Comparison of ENCODE assay signal across 24 cellular contexts in the genomic region with DNA sequence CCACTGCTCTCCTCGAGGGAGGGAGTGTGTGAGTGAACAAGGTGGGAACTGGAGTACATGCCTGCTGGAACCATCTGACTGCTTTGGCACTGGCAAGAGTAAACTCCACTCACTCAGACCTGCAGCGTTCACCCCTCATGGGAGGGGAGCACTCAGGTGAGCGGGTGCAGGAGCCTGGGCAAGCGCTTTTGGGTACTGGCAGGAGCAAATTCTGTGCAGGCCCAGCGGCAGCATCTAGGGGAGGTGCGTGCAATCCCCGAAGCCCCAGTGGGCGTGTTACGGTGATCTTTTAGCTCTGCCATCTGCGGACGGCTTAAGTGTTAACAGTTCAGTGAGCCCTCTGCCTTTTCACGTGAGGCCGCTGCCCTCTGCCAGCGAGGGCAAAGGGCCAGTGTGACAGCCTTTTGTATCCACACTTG.
DNase-seq lines count a peak whose midpoint lies in the region; ATAC-seq and TF ChIP-seq lines count a peak whose summit lies in the region.
"Had no signal": no experiment of that assay in that cellular context is flagged by ENCODE, and none has a peak within 500 bp of the region (broad histone marks: within the 10 kb centered on the region; RNA-seq: fewer than 3 reads in every experiment).

No MANE protein-coding gene starts in this region.

- H3K27me3 Mint-ChIP-seq in H9 (ENCODE audit: low read depth): no peaks in the 10 kb centered on the region; the same call in 1 of the 2 replicates
- no peaks in the 10 kb centered on the region for H3K27me3 Mint-ChIP-seq in activated CD4-positive, alpha-beta T cell treated with anti-CD3 and anti-CD28 coated beads for 36 hours
- H3K27me3 Mint-ChIP-seq: CD4-positive, alpha-beta T cell had no signal

- no peak for TF ChIP-seq CTCF in H9 (conservative IDR thresholded peaks at IDR 0.05)

- H2AFZ ChIP-seq in H9 (ENCODE audit: low read length): no peak overlapping the region

- H3K23me2 ChIP-seq in H9 (ENCODE audit: insufficient read length, low read depth, low read length, poor library complexity, severe bottlenecking): no peaks in the 10 kb centered on the region

- H3K9me3 ChIP-seq in H9 (ENCODE audit: control insufficient read depth, low read depth, low read length): no peaks in the 10 kb centered on the region
- H3K9me3 ChIP-seq: A549 had no signal

- no peaks in the 10 kb centered on the region for H3K79me1 ChIP-seq in H9 (ENCODE audit: insufficient read depth, low read depth, low read length, poor library complexity, severe bottlenecking)

- H3K36me3 Mint-ChIP-seq in H9 (ENCODE audit: insufficient read depth in 1 of 3, low read depth in 3 of 3): peaks cover 15 to 45% (median 35%) of the 10 kb centered on the region in 3 experiments; a peak in 6 of 7 replicates
- peaks cover 30% of the 10 kb centered on the region for H3K36me3 Mint-ChIP-seq in activated CD4-positive, alpha-beta T cell treated with anti-CD3 and anti-CD28 coated beads for 36 hours (ENCODE audit: low read depth)

- H3K56ac ChIP-seq in H9 (ENCODE audit: insufficient read length, low read depth, low read length): no peak overlapping the region

- no peak overlapping the region for H3K18ac ChIP-seq in H9 (ENCODE audit: insufficient read length, low read depth, low read length)

- no peak overlapping the region for H2BK20ac ChIP-seq in H9 (ENCODE audit: low read depth, low read length, poor library complexity, severe bottlenecking)

- no peak overlapping the region for H3K23ac ChIP-seq in H9 (ENCODE audit: insufficient read length, low read depth, low read length)

- no peak overlapping the region for H3K4ac ChIP-seq in H9 (ENCODE audit: low read depth, low read length)

- no CpG with 5 or more reads among the region's 14 CpGs for WGBS in H9 (ENCODE audit: extremely low coverage, insufficient read length, low lambda C conversion rate)

- CTCF ChIA-PET in activated CD4-positive, alpha-beta T cell treated with anti-CD3 and anti-CD28 coated beads for 36 hours (lab: Charles Lee): no interaction called here

- no peak overlapping the region for H2BK5ac ChIP-seq in H9 (ENCODE audit: insufficient read length, low read length)

- no peaks in the 10 kb centered on the region for H3K4me1 ChIP-seq in H9 (ENCODE audit: insufficient read depth, low read length)
- H3K4me1 ChIP-seq: A549 had no signal

- H2BK15ac ChIP-seq in H9 (ENCODE audit: low read depth, low read length): no peak overlapping the region

- no peak overlapping the region for H2AK5ac ChIP-seq in H9 (ENCODE audit: insufficient read length, low read length)

- H3K27me3 ChIP-seq in H9 (ENCODE audit: insufficient read depth, low read length): no peaks in the 10 kb centered on the region
- H3K27me3 ChIP-seq: BLaER1 treated with 17β-estradiol and CSF1 and Interleukin-3, amounts not matched to agents 10 nM and 100 nM had no signal

- no peak overlapping the region for H4K8ac ChIP-seq in H9 (replicated peaks; ENCODE audit: insufficient read length, low read depth, low read length)

- intact Hi-C loops in left cardiac atrium (cut with DNase I): loop anchor here in 1 of 2 donors (5.0 kb wide), 1 partner anchor 198 kb away; no protein-coding TSS in a partner anchor
- intact Hi-C loops in activated CD4-positive, alpha-beta T cell treated with anti-CD3 and anti-CD28 coated beads for 36 hours (cut with DNase I, micrococcal nuclease): no loop called here

- H2BK12ac ChIP-seq in H9 (ENCODE audit: insufficient read length, low read depth, low read length): no peak overlapping the region

- no peaks in the 10 kb centered on the region for H4K20me1 ChIP-seq in H9 (ENCODE audit: control insufficient read depth, insufficient read depth, insufficient read length)
- H4K20me1 ChIP-seq: BLaER1 treated with 17β-estradiol and CSF1 and Interleukin-3, amounts not matched to agents 10 nM and 100 nM had no signal

- no peak overlapping the region for H3K27ac ChIP-seq in H9 (ENCODE audit: insufficient read length, low read depth, low read length)
- H3K27ac ChIP-seq: A549; BLaER1 treated with 17β-estradiol and CSF1 and Interleukin-3, amounts not matched to agents 10 nM and 100 nM had no signal

- no peak overlapping the region for H3K14ac ChIP-seq in H9 (ENCODE audit: insufficient read depth, low read length)

- H3K4me2 ChIP-seq in H9 (ENCODE audit: insufficient read depth, insufficient read length, low read length): no peak overlapping the region
- H3K4me2 ChIP-seq: A549; BLaER1 treated with 17β-estradiol and CSF1 and Interleukin-3, amounts not matched to agents 10 nM and 100 nM had no signal

- H3T11ph ChIP-seq in H9 (ENCODE audit: low read length): no peak overlapping the region

- no peak overlapping the region for H4K5ac ChIP-seq in H9 (ENCODE audit: insufficient read length, low read depth, low read length)

- POLR2A ChIA-PET in activated CD4-positive, alpha-beta T cell treated with anti-CD3 and anti-CD28 coated beads for 36 hours (lab: Charles Lee): no interaction called here

- no peak overlapping the region for H2BK120ac ChIP-seq in H9 (ENCODE audit: low read depth, low read length, poor library complexity, severe bottlenecking)

- peak; percentile 38 for DNase-seq in H9
- DNase-seq in dedifferentiated amniotic fluid mesenchymal stem cell (ENCODE audit: extremely low spot score): peak; percentile 11
- peak; percentile 35 for DNase-seq in left cardiac atrium
- DNase-seq in left lobe of liver (ENCODE audit: low spot score): peak; percentile 57
- no peak for DNase-seq in activated CD4-positive, alpha-beta T cell treated with anti-CD3 and anti-CD28 coated beads for 36 hours
- no peak for DNase-seq in NCI-H187 treated with DMSO at 0.1 percent for 48 hours (lab: John Stamatoyannopoulos, UW)
- no peak for DNase-seq in NCI-H524 treated with DMSO at 0.1 percent for 48 hours (lab: John Stamatoyannopoulos, UW)
- DNase-seq: AML-193; CD4-positive, alpha-beta T cell; GDM1; GOT3; Kasumi-1; NCI-H1092 treated with DMSO at 0.1 percent for 48 hours; NCI-H1436; NCI-H187; NCI-H524; NCI-H774; PC-3; SHP77 had no signal

- peaks cover 3 to 6% of the 10 kb centered on the region in 2 experiments; a peak in 4 of 5 replicates for H3K9me3 Mint-ChIP-seq in H9
- peaks cover 2% of the 10 kb centered on the region for H3K9me3 Mint-ChIP-seq in activated CD4-positive, alpha-beta T cell treated with anti-CD3 and anti-CD28 coated beads for 36 hours (ENCODE audit: low read depth)
- H3K9me3 Mint-ChIP-seq: CD4-positive, alpha-beta T cell had no signal

- no peak overlapping the region for H4K91ac ChIP-seq in H9 (ENCODE audit: insufficient read length, low read depth, low read length)

- ATAC-seq in left cardiac atrium (peak; percentile 55), left lobe of liver (peak; percentile 86), HG03457 (IDR thresholded peaks at IDR 0.05; ENCODE audit: unreplicated experiment) (no peak)
- no peak for ATAC-seq in activated CD4-positive, alpha-beta T cell treated with anti-CD3 and anti-CD28 coated beads for 36 hours
- ATAC-seq: A549, GM12878, K562, PC-3 had no signal

- H3K79me2 ChIP-seq in H9 (ENCODE audit: insufficient read depth, low read length): no peaks in the 10 kb centered on the region

- peak overlapping the region; percentile 16 to 81 (median 52); a peak in 3 of 7 replicates for H3K27ac Mint-ChIP-seq in H9
- no peak overlapping the region for H3K27ac Mint-ChIP-seq in activated CD4-positive, alpha-beta T cell treated with anti-CD3 and anti-CD28 coated beads for 36 hours
- H3K27ac Mint-ChIP-seq: CD4-positive, alpha-beta T cell had no signal

- peaks cover 2 to 3% of the 10 kb centered on the region in 2 experiments; a peak in 1 of 4 replicates for H3K4me1 Mint-ChIP-seq in H9
- no peaks in the 10 kb centered on the region for H3K4me1 Mint-ChIP-seq in activated CD4-positive, alpha-beta T cell treated with anti-CD3 and anti-CD28 coated beads for 36 hours

- H3K9ac ChIP-seq in H9 (ENCODE audit: extremely low read depth, insufficient read length, low read length): no peak overlapping the region
- H3K9ac ChIP-seq: BLaER1 treated with 17β-estradiol and CSF1 and Interleukin-3, amounts not matched to agents 10 nM and 100 nM had no signal

- no peak overlapping the region for H3K4me3 Mint-ChIP-seq in H9
- H3K4me3 Mint-ChIP-seq in activated CD4-positive, alpha-beta T cell treated with anti-CD3 and anti-CD28 coated beads for 36 hours: no peak overlapping the region
- H3K4me3 Mint-ChIP-seq: CD4-positive, alpha-beta T cell had no signal

Comparison
In these comparisons a context has a peak if more than half of its experiments do, and no peak if none do; other contexts are left out.
1. DNase-seq: peak in H9 (single experiment), dedifferentiated amniotic fluid mesenchymal stem cell (single experiment), left cardiac atrium (single experiment) and left lobe of liver (single experiment); none in activated CD4-positive, alpha-beta T cell treated with anti-CD3 and anti-CD28 coated beads for 36 hours (single experiment), NCI-H187 treated with DMSO at 0.1 percent for 48 hours (single experiment) and NCI-H524 treated with DMSO at 0.1 percent for 48 hours (single experiment).
2. ATAC-seq: peak in left cardiac atrium (2 of 2) and left lobe of liver (single experiment); none in activated CD4-positive, alpha-beta T cell treated with anti-CD3 and anti-CD28 coated beads for 36 hours (single experiment) and HG03457 (single experiment).